Comparison of ENCODE assay signal across 1 cellular context in genomic region chr10:112296908-112297331, GRCh38.
TF ChIP-seq lines count a peak whose summit lies in the region.

No MANE protein-coding gene starts in this region.

TF ChIP-seq in HepG2, 621 proteins besides CTCF, POLR2A, EP300 and RAD21 (continued from another document):
- TF ChIP-seq SOX6 (IDR thresholded peaks at IDR 0.05) (no peak), SOX6 (CRISPR knock-in tag; IDR thresholded peaks at IDR 0.05) (peak; percentile 66; the same call in 1 of the 2 replicates), XRCC5 (optimal IDR thresholded peaks at IDR 0.05; ENCODE audit: low read length) (peak; percentile 13), NFE2L1 (CRISPR knock-in tag; IDR thresholded peaks at IDR 0.05; ENCODE audit: borderline replicate concordance) (no peak), ZBTB42 (CRISPR knock-in tag; IDR thresholded peaks at IDR 0.05) (no peak), HCFC1 (IDR thresholded peaks at IDR 0.05; ENCODE audit: low read depth, low read length) (no peak), ZNF660 (CRISPR knock-in tag; IDR thresholded peaks at IDR 0.05; ENCODE audit: borderline replicate concordance, low read depth) (no peak), GFI1 (CRISPR knock-in tag; IDR thresholded peaks at IDR 0.05; ENCODE audit: borderline replicate concordance) (peak; percentile 40; the same call in 1 of the 2 replicates), ZNF609 (CRISPR knock-in tag; IDR thresholded peaks at IDR 0.05; ENCODE audit: borderline replicate concordance) (0 out of 2 replicates have a peak, but pooled peaks have one; percentile 21), SMAD9 (CRISPR knock-in tag; IDR thresholded peaks at IDR 0.05) (no peak), ZNF280B (CRISPR knock-in tag; IDR thresholded peaks at IDR 0.05; ENCODE audit: borderline replicate concordance) (no peak), HDAC1 (CRISPR knock-in tag; IDR thresholded peaks at IDR 0.05) (no peak), ZNF572 (CRISPR knock-in tag; IDR thresholded peaks at IDR 0.05) (no peak), CAMTA2 (CRISPR knock-in tag; IDR thresholded peaks at IDR 0.05; ENCODE audit: borderline replicate concordance) (no peak), ZFP82 (CRISPR knock-in tag; IDR thresholded peaks at IDR 0.05; ENCODE audit: borderline replicate concordance) (no peak), KDM1A (CRISPR knock-in tag; IDR thresholded peaks at IDR 0.05) (peak; percentile 28; the same call in 1 of the 2 replicates), ZNF768 (CRISPR knock-in tag; IDR thresholded peaks at IDR 0.05) (peak; percentile 98), ZBTB21 (CRISPR knock-in tag; IDR thresholded peaks at IDR 0.05) (no peak), ZNF34 (CRISPR knock-in tag; IDR thresholded peaks at IDR 0.05; ENCODE audit: borderline replicate concordance) (peak; percentile 22; the same call in 1 of the 2 replicates), ATF2 (CRISPR knock-in tag; IDR thresholded peaks at IDR 0.05) (peak; percentile 32; the same call in 1 of the 2 replicates), ZNF674 (CRISPR knock-in tag; IDR thresholded peaks at IDR 0.05; ENCODE audit: low read depth) (no peak), HOXA3 (CRISPR knock-in tag; IDR thresholded peaks at IDR 0.05) (0 out of 2 replicates have a peak, but pooled peaks have one; percentile 25), NCOA2 (CRISPR knock-in tag; IDR thresholded peaks at IDR 0.05) (peak; percentile 63; the same call in 1 of the 2 replicates), FOXP4 (CRISPR knock-in tag; IDR thresholded peaks at IDR 0.05) (0 out of 2 replicates have a peak, but pooled peaks have one; percentile 24), IRF9 (CRISPR knock-in tag; IDR thresholded peaks at IDR 0.05; ENCODE audit: borderline replicate concordance) (no peak), ISL2 (CRISPR knock-in tag; IDR thresholded peaks at IDR 0.05) (peak; percentile 57), ZSCAN22 (CRISPR knock-in tag; IDR thresholded peaks at IDR 0.05) (no peak), SP5 (CRISPR knock-in tag; IDR thresholded peaks at IDR 0.05; ENCODE audit: borderline replicate concordance, low read depth) (peak; percentile 77; the same call in 1 of the 2 replicates), ZNF746 (CRISPR knock-in tag; IDR thresholded peaks at IDR 0.05) (no peak), SUZ12 (IDR thresholded peaks at IDR 0.05; ENCODE audit: low read depth, low read length) (no peak), ZNF792 (CRISPR knock-in tag; IDR thresholded peaks at IDR 0.05) (peak; percentile 36; the same call in 1 of the 2 replicates), AFF4 (CRISPR knock-in tag; IDR thresholded peaks at IDR 0.05) (no peak), RFX3 (CRISPR knock-in tag; IDR thresholded peaks at IDR 0.05) (no peak), FOXA1 (IDR thresholded peaks at IDR 0.05) (no peak), FOXA1 (CRISPR knock-in tag; IDR thresholded peaks at IDR 0.05) (peak; percentile 23; the same call in 1 of the 2 replicates), KLF16 (CRISPR knock-in tag; IDR thresholded peaks at IDR 0.05) (no peak), HDAC2 (CRISPR knock-in tag; IDR thresholded peaks at IDR 0.05) (0 out of 2 replicates have a peak, but pooled peaks have one; percentile 16), ZNF496 (CRISPR knock-in tag; IDR thresholded peaks at IDR 0.05; ENCODE audit: insufficient replicate concordance) (no peak), RBFOX2 (IDR thresholded peaks at IDR 0.05; ENCODE audit: low read depth, low read length) (0 out of 2 replicates have a peak, but pooled peaks have one; percentile 25), ESRRA (CRISPR knock-in tag; IDR thresholded peaks at IDR 0.05; ENCODE audit: low read depth) (no peak)
